Comparison of ENCODE assay signal across 12 cellular contexts in the genomic region with DNA sequence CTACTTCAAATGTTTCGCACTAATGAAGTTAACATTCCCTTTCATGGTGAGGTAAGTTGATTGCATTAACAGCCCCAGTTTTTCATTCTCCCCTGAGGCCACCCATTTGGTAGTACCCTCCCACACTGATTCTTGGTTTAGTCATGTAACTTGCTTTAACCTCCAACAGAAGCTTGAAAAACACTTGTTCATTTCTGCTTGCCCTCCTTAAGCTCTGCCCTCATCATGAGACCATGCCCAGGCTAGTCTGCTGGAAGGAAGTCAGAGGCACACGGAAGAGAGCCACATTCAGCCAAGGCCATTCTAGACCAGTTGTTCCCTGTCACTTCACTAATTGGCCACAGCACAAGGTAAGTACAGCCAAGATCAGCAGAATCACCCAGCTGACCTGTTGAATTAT. TPM values are rescaled to one million over a fixed set of nuclear protein-coding genes. Genes with fewer than 3 reads are reported as not detected.
DNase-seq lines count a peak whose midpoint lies in the region; ATAC-seq and TF ChIP-seq lines count a peak whose summit lies in the region.
"Had no signal": no experiment of that assay in that cellular context is flagged by ENCODE, and none has a peak within 500 bp of the region (broad histone marks: within the 10 kb centered on the region; RNA-seq: fewer than 3 reads in every experiment).

No MANE protein-coding gene starts in this region.

- CTCF ChIA-PET in activated B cell treated with CpG ODN at 0.5 μM for 24 hours (lab: Charles Lee): interaction anchor here (1.4 to 1.7 kb wide), 2 partner anchors 29 to 38 kb away, joined by 3 to 4 read pairs; no protein-coding TSS in a partner anchor

- peaks cover 62% of the 10 kb centered on the region for H3K4me1 Mint-ChIP-seq in activated B cell treated with CpG ODN at 0.5 μM for 24 hours

- H3K27ac ChIP-seq in heart right ventricle: peak overlapping the region in 9 of 10 donors; percentile 32 to 77 (median 50)
- peak overlapping the region; percentile 29 for H3K27ac ChIP-seq in lower lobe of right lung
- peak overlapping the region; percentile 52 to 56 for H3K27ac ChIP-seq in thoracic aorta

- WGBS in heart right ventricle, 2 donors: 54 to 71% methylated on average over 2 of the region's 2 CpGs

- DNase-seq in heart right ventricle: no peak
- no peak for DNase-seq in Right ventricle myocardium inferior (ENCODE audit: missing footprints)
- no peak for DNase-seq in activated B cell treated with CpG ODN at 0.5 μM for 24 hours
- DNase-seq in lower lobe of right lung: no peak
- no peak for DNase-seq in thoracic aorta (ENCODE audit: low spot score)
- DNase-seq in NCI-H510A treated with DMSO at 0.1 percent for 48 hours (lab: John Stamatoyannopoulos, UW): no peak
- DNase-seq in DMS53 (lab: John Stamatoyannopoulos, UW): no peak
- DNase-seq in GM03348 (ENCODE audit: low spot score): no peak
- DNase-seq: immature natural killer cell; NCI-H446 treated with DMSO at 0.1 percent for 48 hours; stimulated activated CD4-positive, alpha-beta T cell treated with anti-CD3 and anti-CD28 coated beads, Interleukin-12 subunit alpha, Interleukin-12 subunit beta, amount 100 ng/mL, for 4 hours had no signal

- ATAC-seq in heart right ventricle (peak in 6 of 8 donors; percentile 6 to 51 (median 32)), Right ventricle myocardium inferior (no peak), activated B cell treated with CpG ODN at 0.5 μM for 24 hours (ENCODE audit: low read depth) (no peak), lower lobe of right lung (no peak), thoracic aorta (ENCODE audit: insufficient number of reproducible peaks, low FRiP score, low read depth) (peak; percentile 30)

- intact Hi-C loops in heart right ventricle (cut with DNase I): loop anchor here in 3 of 10 donors (5.0 to 10.0 kb wide), 2 partner anchors 47 to 69 kb away; partner anchors contain the start of gene CD44 (in 2 of the 3)
- intact Hi-C loops in Right ventricle myocardium inferior (cut with DNase I): loop anchor here (10.0 kb wide), 2 partner anchors 147 to 173 kb away; partner anchors contain the start of genes APIP and PDHX
- intact Hi-C loops in activated B cell treated with CpG ODN at 0.5 μM for 24 hours (cut with micrococcal nuclease): no loop called here
- intact Hi-C loops in lower lobe of right lung (cut with DNase I): no loop called here

- H3K27me3 ChIP-seq in heart right ventricle (no peaks in the 10 kb centered on the region), lower lobe of right lung (ENCODE audit: low read depth) (no peaks in the 10 kb centered on the region), thoracic aorta (replicated peaks; ENCODE audit: insufficient read depth) (no peaks in the 10 kb centered on the region)

- H3K9me3 Mint-ChIP-seq in activated B cell treated with CpG ODN at 0.5 μM for 24 hours: no peaks in the 10 kb centered on the region
- H3K9me3 Mint-ChIP-seq: central memory CD8-positive, alpha-beta T cell; immature natural killer cell had no signal

- H3K27ac Mint-ChIP-seq in activated B cell treated with CpG ODN at 0.5 μM for 24 hours: peak overlapping the region; percentile 87

- H3K4me1 ChIP-seq in heart right ventricle (peaks cover 5 to 60% (median 53%) of the 10 kb centered on the region in 9 donors), lower lobe of right lung (peaks cover 35% of the 10 kb centered on the region), thoracic aorta (ENCODE audit: control insufficient read depth in 1 of 2, low read depth in 2 of 2) (peaks cover 29 to 61% of the 10 kb centered on the region in 2 donors)

- H3K4me3 Mint-ChIP-seq in activated B cell treated with CpG ODN at 0.5 μM for 24 hours: peak overlapping the region; percentile 50
- H3K4me3 Mint-ChIP-seq: central memory CD8-positive, alpha-beta T cell; immature natural killer cell had no signal

- no peak for TF ChIP-seq CTCF in heart right ventricle (IDR thresholded peaks at IDR 0.05)
- TF ChIP-seq CTCF in activated B cell treated with CpG ODN at 0.5 μM for 24 hours (IDR thresholded peaks at IDR 0.05): no peak
- no peak for TF ChIP-seq CTCF in lower lobe of right lung (IDR thresholded peaks at IDR 0.05)
- no peak for TF ChIP-seq CTCF in thoracic aorta (IDR thresholded peaks at IDR 0.05)

- POLR2A ChIA-PET in activated B cell treated with CpG ODN at 0.5 μM for 24 hours (lab: Charles Lee): interaction anchor here (0.8 to 5.6 kb wide), 10 partner anchors 9 to 77 kb away, joined by 3 to 48 read pairs (median 5); partner anchors contain the start of gene CD44

- no peaks in the 10 kb centered on the region for H3K27me3 Mint-ChIP-seq in activated B cell treated with CpG ODN at 0.5 μM for 24 hours
- H3K27me3 Mint-ChIP-seq: central memory CD8-positive, alpha-beta T cell had no signal

- no peaks in the 10 kb centered on the region for H3K36me3 ChIP-seq in heart right ventricle
- H3K36me3 ChIP-seq in lower lobe of right lung: no peaks in the 10 kb centered on the region
- no peaks in the 10 kb centered on the region for H3K36me3 ChIP-seq in thoracic aorta

- H3K9me3 ChIP-seq in heart right ventricle: no peaks in the 10 kb centered on the region
- H3K9me3 ChIP-seq in lower lobe of right lung: no peaks in the 10 kb centered on the region
- no peaks in the 10 kb centered on the region for H3K9me3 ChIP-seq in thoracic aorta

- H3K4me3 ChIP-seq in heart right ventricle (no peak overlapping the region), lower lobe of right lung (no peak overlapping the region), thoracic aorta (no peak overlapping the region)

- no peaks in the 10 kb centered on the region for H3K36me3 Mint-ChIP-seq in activated B cell treated with CpG ODN at 0.5 μM for 24 hours (ENCODE audit: low read depth)

RNA-seq across cellular contexts. Expression of gene CD44, which starts 50.7 kb away (rescaled TPM):
- total RNA-seq in heart right ventricle (100 to 1,000 TPM in 1 of 10 donors, 10 to 100 TPM in 9; 18.9 to 104 (median 27.1) TPM), Right ventricle myocardium inferior (19.9 TPM), activated B cell treated with CpG ODN at 0.5 μM for 24 hours (1,441 and 1,546 TPM in 2 replicates), lower lobe of right lung (613 TPM), thoracic aorta (100 to 1,000 TPM; 321 to 613 TPM)
- 10 to 100 TPM in 1 of 2 donors, 1 to 10 TPM in 1; 7.0 to 18.8 TPM for polyA plus RNA-seq in heart right ventricle

Comparison
In these comparisons a context has a peak if more than half of its experiments do, and no peak if none do; other contexts are left out.
1. ATAC-seq: peak in heart right ventricle (6 of 8) and thoracic aorta (single experiment); none in Right ventricle myocardium inferior (single experiment), activated B cell treated with CpG ODN at 0.5 μM for 24 hours (single experiment) and lower lobe of right lung (0 of 2).
2. Peak in every context shown above with its lines, with median percentiles within 50 percentile points of each other: H3K27ac ChIP-seq.